In the genomic region with DNA sequence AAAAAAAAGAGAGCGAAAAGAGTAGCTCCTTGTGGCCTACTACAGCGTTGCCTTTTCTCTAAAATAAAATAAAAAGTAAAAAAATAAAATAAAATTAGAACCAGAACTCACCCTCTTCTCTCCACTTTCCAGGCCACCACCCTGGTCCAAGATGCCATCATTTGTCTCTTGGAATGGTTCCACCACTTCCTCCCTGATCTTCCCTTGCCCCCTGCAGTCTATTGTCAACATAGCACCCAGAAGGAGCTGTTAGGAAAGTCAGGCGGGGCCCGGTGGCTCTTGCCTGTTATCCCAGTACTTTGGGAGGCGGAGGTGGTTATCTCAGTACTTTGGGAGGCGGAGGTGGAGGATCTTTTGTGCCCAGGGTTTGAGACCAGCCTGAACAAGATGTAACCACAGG, we compare ENCODE assay signal across 8 cellular contexts. TPM values are rescaled to one million over a fixed set of nuclear protein-coding genes. Genes with fewer than 3 reads are reported as not detected.
DNase-seq lines count a peak whose midpoint lies in the region; ATAC-seq and TF ChIP-seq lines count a peak whose summit lies in the region.

No MANE protein-coding gene starts in this region.

- no peak overlapping the region for H3K4me3 ChIP-seq in LNCaP clone FGC (ENCODE audit: low read depth, low read length)
- H3K4me3 ChIP-seq in WI38 (ENCODE audit: low read depth, low read length): no peak overlapping the region

- peak; percentile 19 to 73 for ATAC-seq in left cardiac atrium
- no peak for ATAC-seq in GM19328 (IDR thresholded peaks at IDR 0.05; ENCODE audit: unreplicated experiment)
- ATAC-seq in HG02840 (IDR thresholded peaks at IDR 0.05; ENCODE audit: low FRiP score, unreplicated experiment): no peak

- no peak for DNase-seq in left cardiac atrium
- DNase-seq in cardiac septum (ENCODE audit: low spot score): no peak
- DNase-seq in LNCaP clone FGC (ENCODE audit: low read depth): peak; percentile 35
- peak; percentile 17 to 37 for DNase-seq in lung microvascular endothelial cell (ENCODE audit: low read depth in 2 of 2)
- DNase-seq in stimulated activated CD4-positive, alpha-beta T cell treated with anti-CD3 and anti-CD28 coated beads, Interleukin-2, amount 100 ng/mL, for 48 hours: no peak

- intact Hi-C loops in left cardiac atrium (cut with DNase I) (no loop called here), cardiac septum (cut with DNase I) (no loop called here)

- TF ChIP-seq CTCF in LNCaP clone FGC (IDR thresholded peaks at IDR 0.05; ENCODE audit: control insufficient read depth, extremely low read depth, insufficient read depth) (peak; percentile 47), WI38 (IDR thresholded peaks at IDR 0.05; ENCODE audit: low read depth, low read length) (peak; percentile 33)

RNA-seq across cellular contexts. Expression of gene GRID2IP, which starts 7.6 kb away (rescaled TPM):
- total RNA-seq in left cardiac atrium (under 1 TPM in 1 of 2 donors, not detected in 1; 0.08 TPM), cardiac septum (not detected), lung microvascular endothelial cell (under 0.01 TPM in 2 replicates)

RNA-seq across cellular contexts. Expression of gene ZDHHC4, which starts 18.4 kb away (rescaled TPM):
- total RNA-seq in left cardiac atrium (10 to 100 TPM; 36.5 to 43.0 TPM), cardiac septum (34.3 TPM), lung microvascular endothelial cell (28.5 and 37.1 TPM in 2 replicates)

RNA-seq across cellular contexts. Expression of gene INTS15, which starts 31.0 kb away (rescaled TPM):
- 10 to 100 TPM; 15.1 to 17.8 TPM for total RNA-seq in left cardiac atrium
- total RNA-seq in cardiac septum: 13.6 TPM
- total RNA-seq in lung microvascular endothelial cell: 7.0 and 11.1 TPM in 2 replicates

RNA-seq across cellular contexts. Expression of gene ZNF853, which starts 56.6 kb away (rescaled TPM):
- total RNA-seq in left cardiac atrium (10 to 100 TPM; 12.6 to 12.8 TPM), cardiac septum (14.2 TPM), lung microvascular endothelial cell (1.1 and 4.8 TPM in 2 replicates)

Comparison
In these comparisons a context has a peak if more than half of its experiments do, and no peak if none do; other contexts are left out.
1. ATAC-seq: peak in left cardiac atrium (2 of 2); none in GM19328 (single experiment) and HG02840 (single experiment).
2. DNase-seq: peak in LNCaP clone FGC (single experiment) and lung microvascular endothelial cell (2 of 2); none in left cardiac atrium (single experiment), cardiac septum (single experiment) and stimulated activated CD4-positive, alpha-beta T cell treated with anti-CD3 and anti-CD28 coated beads, Interleukin-2, amount 100 ng/mL, for 48 hours (0 of 2).